1 cellular context compared by ENCODE assay signal in the genomic region with DNA sequence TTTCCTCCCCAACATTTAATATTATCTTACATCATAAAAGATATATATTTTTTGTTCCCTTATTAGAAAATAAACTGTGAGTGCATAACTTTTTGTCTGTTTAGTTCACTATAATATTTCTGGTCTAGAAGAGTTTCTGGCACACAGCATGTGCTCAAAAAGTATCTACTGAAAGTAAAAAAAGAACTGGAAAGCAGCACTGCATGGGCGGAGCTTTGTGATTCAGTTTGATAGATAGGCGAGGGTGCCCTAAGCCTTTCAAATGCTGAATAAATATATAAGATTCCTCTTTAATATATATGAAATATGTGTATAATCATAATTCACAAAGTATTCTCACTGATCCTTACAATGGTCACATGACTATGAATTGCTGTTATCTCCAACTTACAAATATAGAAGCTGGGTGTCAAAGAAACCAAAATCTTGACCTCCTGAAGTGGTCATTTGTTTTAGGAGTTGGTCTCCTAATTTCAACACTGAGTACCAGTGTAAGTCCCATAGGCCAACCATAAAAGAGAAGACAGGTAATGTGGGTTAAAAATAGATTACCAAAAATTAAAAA.
TF ChIP-seq lines count a peak whose summit lies in the region.

No MANE protein-coding gene starts in this region.

TF ChIP-seq in K562, 482 proteins besides CTCF, POLR2A, EP300 and RAD21 (continued from another document):
- TF ChIP-seq MNT (conservative IDR thresholded peaks at IDR 0.05) (peak in 1 of 2 experiments; percentile 15; a peak in 1 of 4 replicates), HNRNPH1 (optimal IDR thresholded peaks at IDR 0.05; ENCODE audit: low read depth, low read length) (no peak), SAFB (IDR thresholded peaks at IDR 0.05; ENCODE audit: borderline replicate concordance, low read depth, low read length) (no peak), TFE3 (CRISPR knock-in tag; IDR thresholded peaks at IDR 0.05) (peak; percentile 95), SMARCA5 (IDR thresholded peaks at IDR 0.05) (no peak), ZNF23 (CRISPR knock-in tag; IDR thresholded peaks at IDR 0.05) (no peak)
